ENCODE assay signal across 19 cellular contexts in the genomic region with DNA sequence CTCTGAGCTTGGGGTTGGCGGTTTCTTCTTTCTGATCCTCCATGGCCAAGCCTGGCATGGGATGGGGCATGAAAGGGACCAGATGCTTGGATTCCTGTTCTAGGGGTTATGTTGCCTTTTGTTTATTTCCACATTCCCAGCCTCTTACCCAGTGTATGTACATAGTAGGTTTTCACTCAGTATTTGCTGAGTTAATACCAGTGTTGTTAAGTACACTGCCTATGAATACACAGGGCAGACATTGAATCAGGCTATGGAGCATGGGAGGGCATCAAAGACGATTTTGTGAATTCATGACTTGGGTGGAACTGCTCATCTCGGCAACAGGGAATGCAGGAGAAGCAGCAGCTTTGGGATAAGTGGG. TPM values are rescaled to one million over a fixed set of nuclear protein-coding genes. Genes with fewer than 3 reads are reported as not detected.
DNase-seq lines count a peak whose midpoint lies in the region; ATAC-seq and TF ChIP-seq lines count a peak whose summit lies in the region.
"Had no signal": no experiment of that assay in that cellular context is flagged by ENCODE, and none has a peak within 500 bp of the region (broad histone marks: within the 10 kb centered on the region; RNA-seq: fewer than 3 reads in every experiment).

No MANE protein-coding gene starts in this region.

- no peak overlapping the region for H4K5ac ChIP-seq in H9 (ENCODE audit: insufficient read length, low read depth, low read length)

- H3K4me3 ChIP-seq in ascending aorta: no peak overlapping the region
- H3K4me3 ChIP-seq in lung: no peak overlapping the region
- H3K4me3 ChIP-seq in stomach: no peak overlapping the region
- H3K4me3 ChIP-seq: HAP-1 had no signal

- H3K79me2 ChIP-seq in H9 (ENCODE audit: insufficient read depth, low read length): no peaks in the 10 kb centered on the region

- peak overlapping the region in 2 of 3 experiments; percentile 0 to 2; a peak in 1 of 7 replicates for H3K27ac Mint-ChIP-seq in H9
- H3K27ac Mint-ChIP-seq: activated naive CD4-positive, alpha-beta T cell treated with anti-CD3 and anti-CD28 coated beads, Interleukin-2, amount 50 U/mL, for 24 hours; memory B cell; nephron had no signal

- H4K91ac ChIP-seq in H9 (ENCODE audit: insufficient read length, low read depth, low read length): no peak overlapping the region

- no peak overlapping the region for H3K18ac ChIP-seq in H9 (ENCODE audit: insufficient read length, low read depth, low read length)

- H2BK15ac ChIP-seq in H9 (ENCODE audit: low read depth, low read length): no peak overlapping the region

- H2BK12ac ChIP-seq in H9 (ENCODE audit: insufficient read length, low read depth, low read length): no peak overlapping the region

- H3K9ac ChIP-seq in H9 (ENCODE audit: extremely low read depth, insufficient read length, low read length): no peak overlapping the region
- H3K9ac ChIP-seq: KMS-11 had no signal

- H3K36me3 ChIP-seq in ascending aorta (no peaks in the 10 kb centered on the region), lung (ENCODE audit: control insufficient read depth in 2 of 2, insufficient read depth in 2 of 2, low read length in 2 of 2) (no peaks in the 10 kb centered on the region), stomach (no peaks in the 10 kb centered on the region)
- H3K36me3 ChIP-seq: HAP-1 had no signal

- H2AFZ ChIP-seq in H9 (ENCODE audit: low read length): no peak overlapping the region

- H3K56ac ChIP-seq in H9 (ENCODE audit: insufficient read length, low read depth, low read length): no peak overlapping the region

- ATAC-seq in lung (ENCODE audit: insufficient read depth, low FRiP score): no peak

- no peak overlapping the region for H3K14ac ChIP-seq in H9 (ENCODE audit: insufficient read depth, low read length)

- H3K27ac ChIP-seq in H9 (ENCODE audit: insufficient read length, low read depth, low read length): no peak overlapping the region
- peak overlapping the region; percentile 28 to 63 for H3K27ac ChIP-seq in ascending aorta
- peak overlapping the region; percentile 34 to 71 for H3K27ac ChIP-seq in lung (ENCODE audit: low read depth in 1 of 2, low read length in 1 of 2)
- peak overlapping the region in 3 of 5 donors; percentile 18 to 53 (median 47) for H3K27ac ChIP-seq in stomach
- H3K27ac ChIP-seq: C4-2B, KMS-11 had no signal

- H3K27me3 ChIP-seq in H9 (ENCODE audit: insufficient read depth, low read length) (no peaks in the 10 kb centered on the region), ascending aorta (no peaks in the 10 kb centered on the region), lung (ENCODE audit: control insufficient read depth, insufficient read depth) (no peaks in the 10 kb centered on the region), stomach (no peaks in the 10 kb centered on the region)

- no peaks in the 10 kb centered on the region; the same call in 1 of the 2 replicates for H3K27me3 Mint-ChIP-seq in H9 (ENCODE audit: low read depth)
- H3K27me3 Mint-ChIP-seq: activated naive CD4-positive, alpha-beta T cell treated with anti-CD3 and anti-CD28 coated beads, Interleukin-2, amount 50 U/mL, for 24 hours; brain; memory B cell had no signal

- no peak overlapping the region for H2BK120ac ChIP-seq in H9 (ENCODE audit: low read depth, low read length, poor library complexity, severe bottlenecking)

- H3K4me1 ChIP-seq in H9 (ENCODE audit: insufficient read depth, low read length) (peaks cover 9% of the 10 kb centered on the region; the same call in 1 of the 2 replicates), ascending aorta (peaks cover 0 to 7% of the 10 kb centered on the region in 2 donors), lung (ENCODE audit: control insufficient read depth in 2 of 2, insufficient read depth in 2 of 2, low read length in 2 of 2) (peaks cover 4 to 7% of the 10 kb centered on the region in 2 donors), stomach (peaks cover 0 to 15% (median 10%) of the 10 kb centered on the region in 4 donors)
- H3K4me1 ChIP-seq: HAP-1 had no signal

- no CpG with 5 or more reads among the region's 3 CpGs for WGBS in H9 (ENCODE audit: extremely low coverage, insufficient read length, low lambda C conversion rate)
- WGBS in lung, 2 donors: 65 to 86% methylated on average over 3 of the region's 3 CpGs
- 37 to 68% (median 57%) methylated on average over 3 of the region's 3 CpGs for WGBS in stomach, 5 donors

- H3K4me1 Mint-ChIP-seq in H9: peaks cover 22 to 28% of the 10 kb centered on the region in 2 experiments
- H3K4me1 Mint-ChIP-seq: activated naive CD4-positive, alpha-beta T cell treated with anti-CD3 and anti-CD28 coated beads, Interleukin-2, amount 50 U/mL, for 24 hours; brain had no signal

- no peak overlapping the region for H4K8ac ChIP-seq in H9 (replicated peaks; ENCODE audit: insufficient read length, low read depth, low read length)

- H3K4me3 Mint-ChIP-seq in H9: no peak overlapping the region
- H3K4me3 Mint-ChIP-seq: activated naive CD4-positive, alpha-beta T cell treated with anti-CD3 and anti-CD28 coated beads, Interleukin-2, amount 50 U/mL, for 24 hours; brain; memory B cell; nephron had no signal

- TF ChIP-seq EP300 in stomach (IDR thresholded peaks at IDR 0.05): no peak

- no peak for TF ChIP-seq CTCF in H9 (conservative IDR thresholded peaks at IDR 0.05)
- no peak for TF ChIP-seq CTCF in ascending aorta (IDR thresholded peaks at IDR 0.05)
- no peak for TF ChIP-seq CTCF in lung (IDR thresholded peaks at IDR 0.05; ENCODE audit: control extremely low read depth, extremely low read depth)
- no peak for TF ChIP-seq CTCF in stomach (IDR thresholded peaks at IDR 0.05)
- TF ChIP-seq CTCF in GM20000 (IDR thresholded peaks at IDR 0.05; ENCODE audit: extremely low read depth, missing control alignments): no peak

- no peak overlapping the region for H3T11ph ChIP-seq in H9 (ENCODE audit: low read length)

- no peak overlapping the region for H2BK20ac ChIP-seq in H9 (ENCODE audit: low read depth, low read length, poor library complexity, severe bottlenecking)

- no peaks in the 10 kb centered on the region for H3K23me2 ChIP-seq in H9 (ENCODE audit: insufficient read length, low read depth, low read length, poor library complexity, severe bottlenecking)

- H3K23ac ChIP-seq in H9 (ENCODE audit: insufficient read length, low read depth, low read length): no peak overlapping the region

- 0 out of 5 replicates have a peak, but pooled peaks cover 0 to 4% of the 10 kb centered on the region in 2 experiments for H3K9me3 Mint-ChIP-seq in H9
- H3K9me3 Mint-ChIP-seq: activated naive CD4-positive, alpha-beta T cell treated with anti-CD3 and anti-CD28 coated beads, Interleukin-2, amount 50 U/mL, for 24 hours; brain; memory B cell; nephron had no signal

- H3K79me1 ChIP-seq in H9 (ENCODE audit: insufficient read depth, low read depth, low read length, poor library complexity, severe bottlenecking): no peaks in the 10 kb centered on the region

- intact Hi-C loops in ascending aorta (cut with DNase I): loop anchor here (1.0 to 5.0 kb wide), 3 partner anchors 40 to 73 kb away; a partner anchor contains a TSS
- intact Hi-C loops in stomach (cut with DNase I; ENCODE audit: low total_unique reads): no loop called here

- H2BK5ac ChIP-seq in H9 (ENCODE audit: insufficient read length, low read length): no peak overlapping the region

- DNase-seq in H9 (no peak), ascending aorta (ENCODE audit: low spot score in 2 of 2) (no peak), lung (ENCODE audit: low spot score) (no peak), stomach (no peak), AG08396 (ENCODE audit: low spot score) (no peak), OCI-M2 (lab: John Stamatoyannopoulos, UW; ENCODE audit: unreplicated experiment) (no peak), GM20000 (ENCODE audit: low spot score) (no peak)
- DNase-seq: activated CD4-positive, alpha-beta T cell treated with anti-CD3 and anti-CD28 coated beads for 48 hours; NCI-H1105; NCI-H2107; NCI-H774; retina had no signal

- no peaks in the 10 kb centered on the region for H4K20me1 ChIP-seq in H9 (ENCODE audit: control insufficient read depth, insufficient read depth, insufficient read length)

- H3K9me3 ChIP-seq in H9 (ENCODE audit: control insufficient read depth, low read depth, low read length) (no peaks in the 10 kb centered on the region), ascending aorta (no peaks in the 10 kb centered on the region), lung (ENCODE audit: control insufficient read depth in 2 of 2, insufficient read depth in 1 of 2, low read length in 1 of 2) (no peaks in the 10 kb centered on the region), stomach (no peaks in the 10 kb centered on the region)
- H3K9me3 ChIP-seq: HAP-1 had no signal

- no peak overlapping the region for H3K4me2 ChIP-seq in H9 (ENCODE audit: insufficient read depth, insufficient read length, low read length)
- H3K4me2 ChIP-seq: KMS-11 had no signal

- peaks cover 0 to 5% (median 0%) of the 10 kb centered on the region in 3 experiments; a peak in 1 of 7 replicates for H3K36me3 Mint-ChIP-seq in H9 (ENCODE audit: insufficient read depth in 1 of 3, low read depth in 3 of 3)
- H3K36me3 Mint-ChIP-seq: activated naive CD4-positive, alpha-beta T cell treated with anti-CD3 and anti-CD28 coated beads, Interleukin-2, amount 50 U/mL, for 24 hours; memory B cell had no signal

- no peak for TF ChIP-seq POLR2A in stomach (IDR thresholded peaks at IDR 0.05)

- no peak overlapping the region for H2AK5ac ChIP-seq in H9 (ENCODE audit: insufficient read length, low read length)

- H3K4ac ChIP-seq in H9 (ENCODE audit: low read depth, low read length): no peak overlapping the region

RNA-seq across cellular contexts. Expression of a gene that starts 57.4 kb away (rescaled TPM):
- 2.3 and 3.0 TPM in 2 replicates for total RNA-seq in H9 (2021)
- total RNA-seq in ascending aorta: 38.0 TPM
- 1 to 10 TPM; 1.5 to 4.1 TPM for total RNA-seq in lung
- 1 to 10 TPM in 1 of 2 donors, under 1 TPM in 1; 0.27 to 1.3 TPM for polyA plus RNA-seq in lung
- total RNA-seq in stomach: 1 to 10 TPM in 2 of 5 donors, under 1 TPM in 2, not detected in 1; 0.58 to 2.2 (median 1.2) TPM
- 1 to 10 TPM in 2 of 3 donors, under 1 TPM in 1; 0.53 to 2.0 (median 1.6) TPM for polyA plus RNA-seq in stomach
